Comparison of ENCODE assay signal across 8 cellular contexts in genomic region chr6:146543211-146543939, GRCh38. TPM values are rescaled to one million over a fixed set of nuclear protein-coding genes. Genes with fewer than 3 reads are reported as not detected.
DNase-seq lines count a peak whose midpoint lies in the region; ATAC-seq and TF ChIP-seq lines count a peak whose summit lies in the region.

Gene RAB32 (plus strand): TSS chr6:146543833. CDS start chr6:146543872, 39 bp downstream.

- H3K27me3 ChIP-seq in foreskin keratinocyte = no peaks in the 10 kb centered on the region
- no peaks in the 10 kb centered on the region for H3K27me3 ChIP-seq in uterus

- H3K27ac Mint-ChIP-seq in activated T-helper 2 cell treated with anti-CD3 and anti-CD28 coated beads, Interferon-gamma antibody, Interleukin-2, Interleukin-4, amounts not matched to agents 10 μg/mL and 5 μg/mL and 100 μg/mL, durations not matched to agents 14 hours and 24 hours and 36 hours = peak within 1 kb of the TSS; percentile 55
- H3K27ac Mint-ChIP-seq in naive thymus-derived CD8-positive, alpha-beta T cell = peak within 1 kb of the TSS in 2 of 10 donors; percentile 48 to 76

- DNase-seq in activated CD4-positive, alpha-beta T cell treated with anti-CD3 and anti-CD28 coated beads for 48 hours = peak; percentile 36
- DNase-seq in activated CD4-positive, alpha-beta T cell treated with anti-CD3 and anti-CD28 coated beads, Interleukin-2, amount 50 U/mL, for 1 hour = no peak
- peak; percentile 38 for DNase-seq in NCI-H146 treated with DMSO at 0.1 percent for 48 hours (lab: John Stamatoyannopoulos, UW; ENCODE audit: unreplicated experiment)
- peak; percentile 11 for DNase-seq in activated T-helper 2 cell treated with anti-CD3 and anti-CD28 coated beads, Interferon-gamma antibody, Interleukin-2, Interleukin-4, amounts not matched to agents 10 μg/mL and 5 μg/mL and 100 μg/mL, durations not matched to agents 14 hours and 24 hours and 36 hours (ENCODE audit: low spot score)
- DNase-seq in foreskin keratinocyte = peak; percentile 53 to 70
- DNase-seq in naive thymus-derived CD8-positive, alpha-beta T cell = peak in 2 of 10 donors; percentile 5 to 19
- DNase-seq in uterus = peak; percentile 90 to 93

- POLR2A ChIA-PET in naive thymus-derived CD8-positive, alpha-beta T cell (lab: Charles Lee) = no interaction called here

- peak within 1 kb of the TSS; percentile 67 to 84 for H3K4me3 ChIP-seq in uterus

- TF ChIP-seq CTCF in foreskin keratinocyte (conservative IDR thresholded peaks at IDR 0.05) = peak; percentile 80
- TF ChIP-seq CTCF in uterus (IDR thresholded peaks at IDR 0.05) = peak; percentile 51 to 84 (median 68)

- H3K4me1 ChIP-seq in foreskin keratinocyte (peaks cover 21% of the 10 kb centered on the region), uterus (no peaks in the 10 kb centered on the region)

- no peaks in the 10 kb centered on the region for H3K9me3 Mint-ChIP-seq in activated T-helper 2 cell treated with anti-CD3 and anti-CD28 coated beads, Interferon-gamma antibody, Interleukin-2, Interleukin-4, amounts not matched to agents 10 μg/mL and 5 μg/mL and 100 μg/mL, durations not matched to agents 14 hours and 24 hours and 36 hours
- peaks cover 0 to 3% (median 0%) of the 10 kb centered on the region in 9 donors for H3K9me3 Mint-ChIP-seq in naive thymus-derived CD8-positive, alpha-beta T cell

- peak within 1 kb of the TSS; percentile 80 for H3K4me3 Mint-ChIP-seq in activated T-helper 2 cell treated with anti-CD3 and anti-CD28 coated beads, Interferon-gamma antibody, Interleukin-2, Interleukin-4, amounts not matched to agents 10 μg/mL and 5 μg/mL and 100 μg/mL, durations not matched to agents 14 hours and 24 hours and 36 hours (ENCODE audit: low read depth)
- peak within 1 kb of the TSS; percentile 41 to 89 (median 76) for H3K4me3 Mint-ChIP-seq in naive thymus-derived CD8-positive, alpha-beta T cell

- TF ChIP-seq POLR2A in uterus (IDR thresholded peaks at IDR 0.05) = peak; percentile 80 to 91

- ATAC-seq in HG02623 (IDR thresholded peaks at IDR 0.05; ENCODE audit: unreplicated experiment) (peak; percentile 55), foreskin keratinocyte (peak; percentile 74)
- peak in 1 of 2 donors; percentile 32 for ATAC-seq in naive thymus-derived CD8-positive, alpha-beta T cell

- H3K4me1 Mint-ChIP-seq in activated T-helper 2 cell treated with anti-CD3 and anti-CD28 coated beads, Interferon-gamma antibody, Interleukin-2, Interleukin-4, amounts not matched to agents 10 μg/mL and 5 μg/mL and 100 μg/mL, durations not matched to agents 14 hours and 24 hours and 36 hours (ENCODE audit: low read depth) = peaks cover 8% of the 10 kb centered on the region
- peaks cover 9 to 20% (median 14%) of the 10 kb centered on the region in 4 donors for H3K4me1 Mint-ChIP-seq in naive thymus-derived CD8-positive, alpha-beta T cell

- no peaks in the 10 kb centered on the region for H3K36me3 ChIP-seq in uterus

- H3K36me3 Mint-ChIP-seq in activated T-helper 2 cell treated with anti-CD3 and anti-CD28 coated beads, Interferon-gamma antibody, Interleukin-2, Interleukin-4, amounts not matched to agents 10 μg/mL and 5 μg/mL and 100 μg/mL, durations not matched to agents 14 hours and 24 hours and 36 hours (ENCODE audit: low read depth) = peaks cover 2% of the 10 kb centered on the region
- peaks cover 0 to 4% (median 0%) of the 10 kb centered on the region in 3 donors for H3K36me3 Mint-ChIP-seq in naive thymus-derived CD8-positive, alpha-beta T cell

- intact Hi-C loops in activated T-helper 2 cell treated with anti-CD3 and anti-CD28 coated beads, Interferon-gamma antibody, Interleukin-2, Interleukin-4, amounts not matched to agents 10 μg/mL and 5 μg/mL and 100 μg/mL, durations not matched to agents 14 hours and 24 hours and 36 hours (cut with micrococcal nuclease) = no loop called here
- intact Hi-C loops in uterus (cut with DNase I; ENCODE audit: low total_unique reads) = no loop called here

- no peaks in the 10 kb centered on the region for H3K9me3 ChIP-seq in uterus

- peaks cover 40% of the 10 kb centered on the region for H3K27me3 Mint-ChIP-seq in activated T-helper 2 cell treated with anti-CD3 and anti-CD28 coated beads, Interferon-gamma antibody, Interleukin-2, Interleukin-4, amounts not matched to agents 10 μg/mL and 5 μg/mL and 100 μg/mL, durations not matched to agents 14 hours and 24 hours and 36 hours (ENCODE audit: low read depth)
- H3K27me3 Mint-ChIP-seq in naive thymus-derived CD8-positive, alpha-beta T cell = peaks cover 25 to 44% (median 26%) of the 10 kb centered on the region in 5 donors

- H3K27ac ChIP-seq in foreskin keratinocyte = peak within 1 kb of the TSS; percentile 84
- peak within 1 kb of the TSS; percentile 94 to 99 for H3K27ac ChIP-seq in uterus

RNA-seq across cellular contexts. Expression of gene RAB32, which starts in this region (rescaled TPM):
- total RNA-seq in activated T-helper 2 cell treated with anti-CD3 and anti-CD28 coated beads, Interferon-gamma antibody, Interleukin-2, Interleukin-4, amounts not matched to agents 10 μg/mL and 5 μg/mL and 100 μg/mL, durations not matched to agents 14 hours and 24 hours and 36 hours = 2.4 and 2.7 TPM in 2 replicates
- total RNA-seq in foreskin keratinocyte = 61.9 and 71.7 TPM in 2 replicates
- 78.4 and 96.0 TPM in 2 replicates for polyA plus RNA-seq in foreskin keratinocyte
- under 1 TPM; 0.41 to 0.49 TPM for total RNA-seq in naive thymus-derived CD8-positive, alpha-beta T cell
- under 1 TPM in 2 of 3 donors, not detected in 1; 0.14 to 0.27 TPM for polyA plus RNA-seq in naive thymus-derived CD8-positive, alpha-beta T cell
- 10 to 100 TPM; 19.1 to 53.8 (median 38.8) TPM for total RNA-seq in uterus

Comparison
In these comparisons a context has a peak if more than half of its experiments do, and no peak if none do; other contexts are left out.
1. RNA of gene RAB32 (polyA plus RNA-seq): 78.4 to 96.0 TPM in foreskin keratinocyte; 0.14 to 0.27 TPM in naive thymus-derived CD8-positive, alpha-beta T cell; every median in the first group is over 10 times any median in the second.